ENCODE assay signal across 8 cellular contexts in genomic region chr4:180057198-180057821, GRCh38.
DNase-seq lines count a peak whose midpoint lies in the region; ATAC-seq and TF ChIP-seq lines count a peak whose summit lies in the region.

No MANE protein-coding gene starts in this region.

- TF ChIP-seq CTCF in foreskin keratinocyte (conservative IDR thresholded peaks at IDR 0.05) (peak; percentile 37), spleen (IDR thresholded peaks at IDR 0.05 in 8 of 11, conservative IDR thresholded peaks at IDR 0.05 in 3 of 11) (no peak)

- no peak for TF ChIP-seq POLR2A in spleen (IDR thresholded peaks at IDR 0.05)

- H3K27me3 ChIP-seq in foreskin keratinocyte (peaks cover 68% of the 10 kb centered on the region), spleen (replicated peaks in 1 of 7) (peaks cover 0 to 68% (median 47%) of the 10 kb centered on the region in 7 donors)

- H3K27ac ChIP-seq in foreskin keratinocyte: no peak overlapping the region
- H3K27ac ChIP-seq in spleen: no peak overlapping the region

- H3K4me1 ChIP-seq in foreskin keratinocyte (no peaks in the 10 kb centered on the region), spleen (peaks cover 4 to 28% (median 20%) of the 10 kb centered on the region in 6 donors)

- DNase-seq in NOMO-1 (lab: John Stamatoyannopoulos, UW; ENCODE audit: unreplicated experiment in 2 of 2): peak; percentile 57 to 66
- DNase-seq in NOMO-1 treated with dmso at 0.1 percent for 144 hours (lab: John Stamatoyannopoulos, UW; ENCODE audit: unreplicated experiment): no peak
- DNase-seq in NOMO-1 treated with DMSO at 0.1 percent for 48 hours (lab: John Stamatoyannopoulos, UW; ENCODE audit: unreplicated experiment): peak; percentile 50
- DNase-seq in foreskin keratinocyte: peak in 1 of 2 donors; percentile 13
- DNase-seq in spleen: no peak
- no peak for DNase-seq in activated naive CD4-positive, alpha-beta T cell treated with Interleukin-2 at 50 U/mL for 16 hours
- DNase-seq in stimulated activated naive CD4-positive, alpha-beta T cell (lab: John Stamatoyannopoulos, UW): no peak

- intact Hi-C loops in spleen (cut with DNase I; ENCODE audit: low total_unique reads): no loop called here

- H3K36me3 ChIP-seq in spleen: no peaks in the 10 kb centered on the region

- H3K9me3 ChIP-seq in spleen: no peaks in the 10 kb centered on the region

- ATAC-seq in foreskin keratinocyte (no peak), HG02885 (IDR thresholded peaks at IDR 0.05; ENCODE audit: poor library complexity, unreplicated experiment) (no peak)

- H3K4me3 ChIP-seq in spleen: peak overlapping the region in 5 of 8 donors; percentile 38 to 71 (median 48)

- WGBS in spleen, 5 donors: 4 to 6% (median 5%) methylated on average over 8 of the region's 8 CpGs

Comparison
In these comparisons a context has a peak if more than half of its experiments do, and no peak if none do; other contexts are left out.
1. DNase-seq: peak in NOMO-1 (2 of 2) and NOMO-1 treated with DMSO at 0.1 percent for 48 hours (single experiment); none in NOMO-1 treated with dmso at 0.1 percent for 144 hours (single experiment), spleen (single experiment), activated naive CD4-positive, alpha-beta T cell treated with Interleukin-2 at 50 U/mL for 16 hours (single experiment) and stimulated activated naive CD4-positive, alpha-beta T cell (0 of 6).